ENCODE assay signal across 15 cellular contexts in genomic region chr5:119329701-119330100, GRCh38. TPM values are rescaled to one million over a fixed set of nuclear protein-coding genes. Genes with fewer than 3 reads are reported as not detected.
A peak's percentile ranks its signal among the peaks of the same experiment; 100 is the strongest.
DNase-seq lines count a peak whose midpoint lies in the region; ATAC-seq and TF ChIP-seq lines count a peak whose summit lies in the region.
"Had no signal": no experiment of that assay in that cellular context is flagged by ENCODE, and none has a peak within 500 bp of the region (broad histone marks: within the 10 kb centered on the region; RNA-seq: fewer than 3 reads in every experiment).

No MANE protein-coding gene starts in this region.

- H3K4me3 ChIP-seq in cardiac muscle cell (no peak overlapping the region), muscle layer of colon (ENCODE audit: low read depth in 1 of 2, low read length in 2 of 2) (no peak overlapping the region), urinary bladder (ENCODE audit: low read depth, low read length) (no peak overlapping the region), GM23338 (no peak overlapping the region)
- H3K4me3 ChIP-seq: body of pancreas had no signal

- no peaks in the 10 kb centered on the region for H4K20me1 ChIP-seq in GM23338 (replicated peaks; ENCODE audit: insufficient read depth)

- H3K36me3 ChIP-seq in cardiac muscle cell (no peaks in the 10 kb centered on the region), muscle layer of colon (ENCODE audit: insufficient read depth, low read length) (no peaks in the 10 kb centered on the region), urinary bladder (ENCODE audit: insufficient read depth) (no peaks in the 10 kb centered on the region), GM23338 (ENCODE audit: insufficient read depth) (no peaks in the 10 kb centered on the region)

- no peak overlapping the region for H3K4me3 Mint-ChIP-seq in GM23338

- H3K9ac ChIP-seq in muscle layer of colon (ENCODE audit: low read length) = no peak overlapping the region

- DNase-seq in cardiac muscle cell (ENCODE audit: low read depth in 1 of 2, low spot score in 1 of 2) = no peak
- no peak for DNase-seq in left cardiac atrium
- DNase-seq in activated naive CD4-positive, alpha-beta T cell treated with anti-CD3 and anti-CD28 coated beads, Interleukin-2, amount 50 U/mL, for 72 hours (ENCODE audit: low spot score in 2 of 2) = no peak
- DNase-seq in dedifferentiated amniotic fluid mesenchymal stem cell (ENCODE audit: extremely low spot score) = no peak
- DNase-seq in NCI-H774 (lab: John Stamatoyannopoulos, UW) = no peak
- DNase-seq in GM23338 (ENCODE audit: low spot score) = no peak
- DNase-seq: activated CD8-positive, alpha-beta memory T cell treated with anti-CD3 and anti-CD28 coated beads, Interleukin-2, amount 50 U/mL, for 48 hours; body of pancreas; glutamatergic neuron; HCEC 1CT; left colon; MV-4-11; NCI-H510A had no signal

- ATAC-seq in left cardiac atrium = no peak
- no peak for ATAC-seq in activated naive CD4-positive, alpha-beta T cell treated with anti-CD3 and anti-CD28 coated beads, Interleukin-2, amount 50 U/mL, for 72 hours
- no peak for ATAC-seq in GM23338
- ATAC-seq: body of pancreas, left colon had no signal

- peak overlapping the region; percentile 52 for H3K27ac ChIP-seq in cardiac muscle cell
- peak overlapping the region; percentile 60 for H3K27ac ChIP-seq in muscle layer of colon (ENCODE audit: low read depth, low read length)
- peak overlapping the region; percentile 33 for H3K27ac ChIP-seq in urinary bladder (ENCODE audit: low read depth)
- no peak overlapping the region for H3K27ac ChIP-seq in GM23338 (ENCODE audit: low read depth)
- H3K27ac ChIP-seq: body of pancreas had no signal

- H2AFZ ChIP-seq in GM23338 = no peak overlapping the region

- TF ChIP-seq CTCF in cardiac muscle cell (IDR thresholded peaks at IDR 0.05; ENCODE audit: low read depth, low read length) (no peak), GM23338 (conservative IDR thresholded peaks at IDR 0.05; ENCODE audit: low read depth in 2 of 2) (no peak)

- H3K27me3 Mint-ChIP-seq in GM23338 (ENCODE audit: insufficient read depth, low read depth, poor library complexity) = peaks cover 4% of the 10 kb centered on the region

- H3K9me3 ChIP-seq in cardiac muscle cell (ENCODE audit: low read depth) (no peaks in the 10 kb centered on the region), muscle layer of colon (ENCODE audit: low read length) (no peaks in the 10 kb centered on the region)
- H3K9me3 ChIP-seq: body of pancreas had no signal

- peaks cover 30% of the 10 kb centered on the region for H3K4me1 Mint-ChIP-seq in GM23338

- intact Hi-C loops in left cardiac atrium (cut with DNase I) = loop anchor here in 1 of 2 donors (10.0 kb wide), 1 partner anchor 65 kb away; no protein-coding TSS in a partner anchor

- H3K9me3 Mint-ChIP-seq in activated naive CD4-positive, alpha-beta T cell treated with anti-CD3 and anti-CD28 coated beads, Interleukin-2, amount 50 U/mL, for 72 hours = no peaks in the 10 kb centered on the region
- H3K9me3 Mint-ChIP-seq in GM23338 = no peaks in the 10 kb centered on the region

- peaks cover 0 to 23% of the 10 kb centered on the region in 2 donors for H3K36me3 Mint-ChIP-seq in activated naive CD4-positive, alpha-beta T cell treated with anti-CD3 and anti-CD28 coated beads, Interleukin-2, amount 50 U/mL, for 72 hours
- no peaks in the 10 kb centered on the region for H3K36me3 Mint-ChIP-seq in GM23338 (ENCODE audit: low read depth)

- H3K4me2 ChIP-seq in GM23338 = no peak overlapping the region

- H3F3A ChIP-seq in GM23338 (replicated peaks; ENCODE audit: low read depth) = no peaks in the 10 kb centered on the region

- H3K9me2 ChIP-seq in GM23338 (ENCODE audit: insufficient read depth) = no peaks in the 10 kb centered on the region

- WGBS in urinary bladder = 37% methylated on average over 5 of the region's 5 CpGs

- H3K27me3 ChIP-seq in cardiac muscle cell = no peaks in the 10 kb centered on the region
- H3K27me3 ChIP-seq in muscle layer of colon (ENCODE audit: control insufficient read depth in 1 of 2, insufficient read depth in 2 of 2, low read length in 2 of 2) = no peaks in the 10 kb centered on the region
- no peaks in the 10 kb centered on the region for H3K27me3 ChIP-seq in GM23338 (ENCODE audit: insufficient read depth)
- H3K27me3 ChIP-seq: body of pancreas had no signal

- no peaks in the 10 kb centered on the region for H3K79me2 ChIP-seq in GM23338 (replicated peaks; ENCODE audit: insufficient read depth)

- H3K4me1 ChIP-seq in cardiac muscle cell (ENCODE audit: low read depth) (peaks cover 30% of the 10 kb centered on the region), muscle layer of colon (ENCODE audit: insufficient read depth, low read length) (peaks cover 39% of the 10 kb centered on the region), urinary bladder (ENCODE audit: insufficient read depth) (peaks cover 1% of the 10 kb centered on the region), GM23338 (ENCODE audit: insufficient read depth) (peaks cover 22% of the 10 kb centered on the region)

- H3K27ac Mint-ChIP-seq in activated naive CD4-positive, alpha-beta T cell treated with anti-CD3 and anti-CD28 coated beads, Interleukin-2, amount 50 U/mL, for 72 hours = peak overlapping the region; percentile 90 to 97
- H3K27ac Mint-ChIP-seq in GM23338 = no peak overlapping the region

TF ChIP-seq in GM23338, 12 proteins besides CTCF, POLR2A, EP300 and RAD21 (continues in another document):
- TF ChIP-seq REST (IDR thresholded peaks at IDR 0.05; ENCODE audit: unreplicated experiment) = no peak
- TF ChIP-seq ETS1 (IDR thresholded peaks at IDR 0.05) = no peak

RNA-seq across cellular contexts. Expression of gene TNFAIP8, which starts 26.1 kb away (rescaled TPM):
- total RNA-seq in cardiac muscle cell = 20.8 and 21.9 TPM in 2 replicates
- 24.9 and 29.0 TPM in 2 replicates for polyA plus RNA-seq in cardiac muscle cell
- total RNA-seq in left cardiac atrium = 1 to 10 TPM; 4.7 to 8.6 TPM
- 100 to 1,000 TPM; 110 to 146 TPM for total RNA-seq in activated naive CD4-positive, alpha-beta T cell treated with anti-CD3 and anti-CD28 coated beads, Interleukin-2, amount 50 U/mL, for 72 hours
- 49.9 TPM for total RNA-seq in urinary bladder
- polyA plus RNA-seq in urinary bladder = 21.6 TPM
- 29.2 and 30.1 TPM in 2 replicates for total RNA-seq in GM23338 (2014; rRNA removed; shearing (Covaris generic))
- polyA plus RNA-seq in GM23338 (2016; fragmentation: Nextera tagmentation; extraction: Ambion mirVana) = 10.6 and 12.8 TPM in 2 replicates
